In genomic region chr6:53992522-53992921, GRCh38 we compare ENCODE assay signal across 24 cellular contexts.
A peak's percentile ranks its signal among the peaks of the same experiment; 100 is the strongest.
DNase-seq lines count a peak whose midpoint lies in the region; ATAC-seq and TF ChIP-seq lines count a peak whose summit lies in the region.
"Had no signal": no experiment of that assay in that cellular context is flagged by ENCODE, and none has a peak within 500 bp of the region (broad histone marks: within the 10 kb centered on the region; RNA-seq: fewer than 3 reads in every experiment).

No MANE protein-coding gene starts in this region.

- H3K9me3 ChIP-seq in sigmoid colon, result no peaks in the 10 kb centered on the region
- H3K9me3 ChIP-seq: A549, BLaER1, MG63 had no signal

- H3K4ac ChIP-seq in mesendoderm (ENCODE audit: low read depth, low read length), result no peak overlapping the region

- no peak overlapping the region for H2AFZ ChIP-seq in GM23338

- H2AK5ac ChIP-seq in mesendoderm (ENCODE audit: low read length), result no peak overlapping the region

- no peaks in the 10 kb centered on the region for H3K9me3 Mint-ChIP-seq in GM23338
- H3K9me3 Mint-ChIP-seq: CD8-positive, alpha-beta memory T cell; H9; IgD-negative memory B cell had no signal

- no peak overlapping the region for H3K18ac ChIP-seq in mesendoderm (ENCODE audit: low read length)

- H3K36me3 ChIP-seq in GM23338 (ENCODE audit: insufficient read depth), result no peaks in the 10 kb centered on the region
- H3K36me3 ChIP-seq in mesendoderm (ENCODE audit: control insufficient read depth, insufficient read depth, low read length), result no peaks in the 10 kb centered on the region
- no peaks in the 10 kb centered on the region for H3K36me3 ChIP-seq in sigmoid colon
- H3K36me3 ChIP-seq: BLaER1, MG63 had no signal

- H4K8ac ChIP-seq in mesendoderm (ENCODE audit: low read depth, low read length), result peak overlapping the region; percentile 39

- intact Hi-C loops in sigmoid colon (cut with DNase I), result no loop called here

- DNase-seq in GM23338 (ENCODE audit: low spot score), result no peak
- DNase-seq in NCI-H69 (lab: John Stamatoyannopoulos, UW), result peak; percentile 6
- no peak for DNase-seq in choroid plexus epithelial cell (ENCODE audit: low read depth)
- DNase-seq in mesendoderm, result no peak
- DNase-seq in NCI-H526 treated with DMSO at 0.1 percent for 48 hours (lab: John Stamatoyannopoulos, UW), result no peak
- DNase-seq in sigmoid colon, result no peak
- DNase-seq: CD8-positive, alpha-beta memory T cell; DMS79 treated with DMSO at 0.1 percent for 48 hours; H9; Karpas-422; MG63; NCI-H1048; NCI-H1436; NCI-H1930; NCI-H2171 treated with DMSO at 0.1 percent for 48 hours; NCI-H446; NCI-H774; PC-3; SIG-M5 had no signal

- no peaks in the 10 kb centered on the region for H4K20me1 ChIP-seq in GM23338 (replicated peaks; ENCODE audit: insufficient read depth)
- H4K20me1 ChIP-seq: BLaER1 had no signal

- H3K4me2 ChIP-seq in GM23338, result no peak overlapping the region
- no peak overlapping the region for H3K4me2 ChIP-seq in mesendoderm (ENCODE audit: low read length)
- H3K4me2 ChIP-seq: A549, BLaER1 had no signal

- TF ChIP-seq CTCF in GM23338 (conservative IDR thresholded peaks at IDR 0.05; ENCODE audit: low read depth in 2 of 2) (peak; percentile 4 to 33; a peak in 2 of 4 replicates), choroid plexus epithelial cell (conservative IDR thresholded peaks at IDR 0.05; ENCODE audit: low read depth, low read length) (peak; percentile 43), sigmoid colon (IDR thresholded peaks at IDR 0.05) (no peak)

- peaks cover 15% of the 10 kb centered on the region for H3K4me1 Mint-ChIP-seq in GM23338
- H3K4me1 Mint-ChIP-seq: CD8-positive, alpha-beta memory T cell; IgD-negative memory B cell had no signal

- no peaks in the 10 kb centered on the region for H3K79me1 ChIP-seq in mesendoderm (ENCODE audit: low read length)

- peak overlapping the region; percentile 27 for H2BK15ac ChIP-seq in mesendoderm (replicated peaks; ENCODE audit: low read depth)

- no peak overlapping the region for H3K27ac ChIP-seq in GM23338 (ENCODE audit: low read depth)
- no peak overlapping the region for H3K27ac ChIP-seq in mesendoderm (ENCODE audit: low read depth, low read length)
- H3K27ac ChIP-seq in sigmoid colon, result no peak overlapping the region
- H3K27ac ChIP-seq: A549, BLaER1, RWPE1 had no signal

- no CpG with 5 or more reads among the region's 3 CpGs for WGBS in mesendoderm (ENCODE audit: extremely low coverage, insufficient coverage, low lambda C conversion rate)
- 86 to 94% methylated on average over 3 of the region's 3 CpGs for WGBS in sigmoid colon, 2 donors

- H3K4me3 ChIP-seq in GM23338 (no peak overlapping the region), choroid plexus epithelial cell (ENCODE audit: low read depth, low read length) (no peak overlapping the region), mesendoderm (ENCODE audit: low read length) (no peak overlapping the region), sigmoid colon (no peak overlapping the region)
- H3K4me3 ChIP-seq: A549, BLaER1, MG63 had no signal

- H3K36me3 Mint-ChIP-seq in GM23338 (ENCODE audit: low read depth), result no peaks in the 10 kb centered on the region
- H3K36me3 Mint-ChIP-seq: CD8-positive, alpha-beta memory T cell; IgD-negative memory B cell had no signal

- no peak overlapping the region for H4K5ac ChIP-seq in mesendoderm (ENCODE audit: low read length)

- H3K27me3 ChIP-seq in GM23338 (ENCODE audit: insufficient read depth), result no peaks in the 10 kb centered on the region
- H3K27me3 ChIP-seq in mesendoderm (ENCODE audit: insufficient read depth, low read length, poor library complexity), result no peaks in the 10 kb centered on the region
- no peaks in the 10 kb centered on the region for H3K27me3 ChIP-seq in sigmoid colon
- H3K27me3 ChIP-seq: BLaER1, MG63 had no signal

- no peak for ATAC-seq in GM23338
- ATAC-seq in HG03460 (IDR thresholded peaks at IDR 0.05; ENCODE audit: unreplicated experiment), result no peak
- ATAC-seq: A549, PC-3 had no signal

- no peak for TF ChIP-seq POLR2A in sigmoid colon (IDR thresholded peaks at IDR 0.05)

- peaks cover 8% of the 10 kb centered on the region; the same call in 1 of the 2 replicates for H3K4me1 ChIP-seq in GM23338 (ENCODE audit: insufficient read depth)
- no peaks in the 10 kb centered on the region for H3K4me1 ChIP-seq in mesendoderm (ENCODE audit: control insufficient read depth, low read depth, low read length)
- peaks cover 0 to 2% (median under 1%) of the 10 kb centered on the region in 4 donors for H3K4me1 ChIP-seq in sigmoid colon
- H3K4me1 ChIP-seq: A549, BLaER1 had no signal

- H2BK5ac ChIP-seq in mesendoderm (ENCODE audit: low read length), result no peak overlapping the region

- H3F3A ChIP-seq in GM23338 (replicated peaks; ENCODE audit: low read depth), result no peaks in the 10 kb centered on the region

- H3K23ac ChIP-seq in mesendoderm (ENCODE audit: low read length), result no peak overlapping the region

- H3K27me3 Mint-ChIP-seq in GM23338 (ENCODE audit: insufficient read depth, low read depth, poor library complexity), result peaks cover 4% of the 10 kb centered on the region
- H3K27me3 Mint-ChIP-seq: IgD-negative memory B cell had no signal

- no peak for TF ChIP-seq EP300 in sigmoid colon (IDR thresholded peaks at IDR 0.05)

- no peak overlapping the region for H3K4me3 Mint-ChIP-seq in GM23338
- H3K4me3 Mint-ChIP-seq: CD8-positive, alpha-beta memory T cell; H9; IgD-negative memory B cell had no signal

- no peak overlapping the region for H3K56ac ChIP-seq in mesendoderm (ENCODE audit: low read length)

- no peaks in the 10 kb centered on the region for H3K79me2 ChIP-seq in GM23338 (replicated peaks; ENCODE audit: insufficient read depth)
- no peaks in the 10 kb centered on the region for H3K79me2 ChIP-seq in mesendoderm (ENCODE audit: control insufficient read depth, insufficient read depth, low read length)

- no peak overlapping the region for H3K27ac Mint-ChIP-seq in GM23338
- H3K27ac Mint-ChIP-seq: CD8-positive, alpha-beta memory T cell; H9; IgD-negative memory B cell had no signal

- no peak overlapping the region for H3K9ac ChIP-seq in mesendoderm (ENCODE audit: low read length)
- H3K9ac ChIP-seq: BLaER1 had no signal

- H3K9me2 ChIP-seq in GM23338 (ENCODE audit: insufficient read depth), result no peaks in the 10 kb centered on the region

- H2BK120ac ChIP-seq in mesendoderm (ENCODE audit: low read depth, low read length), result no peak overlapping the region

TF ChIP-seq in GM23338, 12 proteins besides CTCF, POLR2A, EP300 and RAD21:
- no peak for TF ChIP-seq ZNF462 (CRISPR knock-in tag; IDR thresholded peaks at IDR 0.05)
- TF ChIP-seq CREB1 (CRISPR knock-in tag; IDR thresholded peaks at IDR 0.05; ENCODE audit: low read depth), result no peak
- no peak for TF ChIP-seq EZH2phosphoT487 (IDR thresholded peaks at IDR 0.05; ENCODE audit: unreplicated experiment)

Comparison
In these comparisons a context has a peak if more than half of its experiments do, and no peak if none do; other contexts are left out.
1. CTCF ChIP-seq: peak in GM23338 (2 of 2) and choroid plexus epithelial cell (single experiment); none in sigmoid colon (0 of 4).